ENCODE assay signal across 13 cellular contexts in genomic region chr15:90681480-90681879, GRCh38. TPM values are rescaled to one million over a fixed set of nuclear protein-coding genes. Genes with fewer than 3 reads are reported as not detected.
A peak's percentile ranks its signal among the peaks of the same experiment; 100 is the strongest.
DNase-seq lines count a peak whose midpoint lies in the region; ATAC-seq and TF ChIP-seq lines count a peak whose summit lies in the region.
"Had no signal": no experiment of that assay in that cellular context is flagged by ENCODE, and none has a peak within 500 bp of the region (broad histone marks: within the 10 kb centered on the region; RNA-seq: fewer than 3 reads in every experiment).

No MANE protein-coding gene starts in this region.

- TF ChIP-seq CTCF in esophagus squamous epithelium (IDR thresholded peaks at IDR 0.05): no peak

- H3K9me3 ChIP-seq in SK-N-MC (ENCODE audit: low read depth, low read length) (no peaks in the 10 kb centered on the region), esophagus squamous epithelium (no peaks in the 10 kb centered on the region)
- H3K9me3 ChIP-seq: ovary had no signal

- DNase-seq in Daoy (ENCODE audit: low read depth) (peak; percentile 84), SK-N-MC (ENCODE audit: low read depth, low spot score) (no peak), esophagus squamous epithelium (lab: John Stamatoyannopoulos, UW) (no peak), sciatic nerve (ENCODE audit: low spot score) (peak; percentile 65), Kasumi-1 (lab: John Stamatoyannopoulos, UW) (no peak), NCI-H2029 treated with DMSO at 0.1 percent for 48 hours (lab: John Stamatoyannopoulos, UW) (no peak)
- DNase-seq: C1 segment of cervical spinal cord; effector memory CD8-positive, alpha-beta T cell; NCI-H2029; OCI-M1; ovary had no signal

- H3K4me1 ChIP-seq in esophagus squamous epithelium: peaks cover 0 to 16% (median 14%) of the 10 kb centered on the region in 3 donors

- no peaks in the 10 kb centered on the region; the same call in 1 of the 2 replicates for H3K36me3 ChIP-seq in SK-N-MC (ENCODE audit: insufficient read depth, low read length)
- H3K36me3 ChIP-seq in esophagus squamous epithelium: no peaks in the 10 kb centered on the region
- H3K36me3 ChIP-seq: ovary had no signal

- ATAC-seq in sciatic nerve: peak; percentile 68
- no peak for ATAC-seq in HG03196 (IDR thresholded peaks at IDR 0.05; ENCODE audit: unreplicated experiment)
- ATAC-seq in activated CD4-positive, CD25-positive, alpha-beta regulatory T cell treated with anti-CD3 and anti-CD28 coated beads, Interleukin-2, amount 50 U/mL, for 24 hours: no peak
- ATAC-seq: effector memory CD8-positive, alpha-beta T cell had no signal

- no peak for TF ChIP-seq POLR2A in esophagus squamous epithelium (IDR thresholded peaks at IDR 0.05)

- intact Hi-C loops in esophagus squamous epithelium (cut with DNase I): no loop called here
- intact Hi-C loops in sciatic nerve (cut with DNase I): no loop called here

- H3K9ac ChIP-seq in SK-N-MC (ENCODE audit: insufficient read length): peak overlapping the region; percentile 7

- no peaks in the 10 kb centered on the region for H3K27me3 ChIP-seq in esophagus squamous epithelium
- H3K27me3 ChIP-seq: ovary had no signal

- no peak overlapping the region for H3K4me3 ChIP-seq in SK-N-MC
- H3K4me3 ChIP-seq in esophagus squamous epithelium: no peak overlapping the region
- H3K4me3 ChIP-seq: ovary had no signal

- WGBS in esophagus squamous epithelium, 2 donors: 71 to 80% methylated on average over 7 to 8 of the region's 9 CpGs

- peak overlapping the region; percentile 90 for H3K27ac ChIP-seq in SK-N-MC
- H3K27ac ChIP-seq in esophagus squamous epithelium: peak overlapping the region in 3 of 4 donors; percentile 8 to 81 (median 60)
- H3K27ac ChIP-seq: ovary had no signal

RNA-seq across cellular contexts. Expression of gene BLM, which starts 35.7 kb away (rescaled TPM):
- 23.5 and 24.8 TPM in 2 replicates for total RNA-seq in Daoy (2014; rRNA removed; shearing (Covaris generic))
- 1 to 10 TPM; 1.3 to 3.4 (median 2.0) TPM for total RNA-seq in esophagus squamous epithelium
- 0.85 TPM for total RNA-seq in sciatic nerve

Comparison
In these comparisons a context has a peak if more than half of its experiments do, and no peak if none do; other contexts are left out.
1. DNase-seq: peak in Daoy (single experiment) and sciatic nerve (single experiment); none in SK-N-MC (single experiment), esophagus squamous epithelium (single experiment), Kasumi-1 (0 of 2) and NCI-H2029 treated with DMSO at 0.1 percent for 48 hours (single experiment).